1 cellular context compared by ENCODE assay signal in genomic region chr6:34243131-34243771, GRCh38.
A peak's percentile ranks its signal among the peaks of the same experiment; 100 is the strongest.
TF ChIP-seq lines count a peak whose summit lies in the region.

No MANE protein-coding gene starts in this region.

TF ChIP-seq in SK-N-SH, 30 proteins besides CTCF, POLR2A, EP300 and RAD21 (continued from another document):
- TF ChIP-seq PBX3 (IDR thresholded peaks at IDR 0.05) = peak; percentile 28; the same call in 1 of the 2 replicates
- no peak for TF ChIP-seq IRF3 (IDR thresholded peaks at IDR 0.05; ENCODE audit: low read depth, low read length)
- no peak for TF ChIP-seq ZBTB33 (IDR thresholded peaks at IDR 0.05; ENCODE audit: borderline replicate concordance, low read depth)
- peak; percentile 68; the same call in 1 of the 2 replicates for TF ChIP-seq RXRA (IDR thresholded peaks at IDR 0.05; ENCODE audit: borderline replicate concordance, low read depth)
- no peak for TF ChIP-seq EZH2phosphoT487 (IDR thresholded peaks at IDR 0.05; ENCODE audit: borderline replicate concordance, low read depth)
- no peak for TF ChIP-seq ELF1 (IDR thresholded peaks at IDR 0.05)
- peak; percentile 35; the same call in 1 of the 2 replicates for TF ChIP-seq NFIC (IDR thresholded peaks at IDR 0.05; ENCODE audit: borderline replicate concordance)
- TF ChIP-seq NRF1 (IDR thresholded peaks at IDR 0.05; ENCODE audit: low read depth, low read length) = no peak
- TF ChIP-seq, protein P1, sequence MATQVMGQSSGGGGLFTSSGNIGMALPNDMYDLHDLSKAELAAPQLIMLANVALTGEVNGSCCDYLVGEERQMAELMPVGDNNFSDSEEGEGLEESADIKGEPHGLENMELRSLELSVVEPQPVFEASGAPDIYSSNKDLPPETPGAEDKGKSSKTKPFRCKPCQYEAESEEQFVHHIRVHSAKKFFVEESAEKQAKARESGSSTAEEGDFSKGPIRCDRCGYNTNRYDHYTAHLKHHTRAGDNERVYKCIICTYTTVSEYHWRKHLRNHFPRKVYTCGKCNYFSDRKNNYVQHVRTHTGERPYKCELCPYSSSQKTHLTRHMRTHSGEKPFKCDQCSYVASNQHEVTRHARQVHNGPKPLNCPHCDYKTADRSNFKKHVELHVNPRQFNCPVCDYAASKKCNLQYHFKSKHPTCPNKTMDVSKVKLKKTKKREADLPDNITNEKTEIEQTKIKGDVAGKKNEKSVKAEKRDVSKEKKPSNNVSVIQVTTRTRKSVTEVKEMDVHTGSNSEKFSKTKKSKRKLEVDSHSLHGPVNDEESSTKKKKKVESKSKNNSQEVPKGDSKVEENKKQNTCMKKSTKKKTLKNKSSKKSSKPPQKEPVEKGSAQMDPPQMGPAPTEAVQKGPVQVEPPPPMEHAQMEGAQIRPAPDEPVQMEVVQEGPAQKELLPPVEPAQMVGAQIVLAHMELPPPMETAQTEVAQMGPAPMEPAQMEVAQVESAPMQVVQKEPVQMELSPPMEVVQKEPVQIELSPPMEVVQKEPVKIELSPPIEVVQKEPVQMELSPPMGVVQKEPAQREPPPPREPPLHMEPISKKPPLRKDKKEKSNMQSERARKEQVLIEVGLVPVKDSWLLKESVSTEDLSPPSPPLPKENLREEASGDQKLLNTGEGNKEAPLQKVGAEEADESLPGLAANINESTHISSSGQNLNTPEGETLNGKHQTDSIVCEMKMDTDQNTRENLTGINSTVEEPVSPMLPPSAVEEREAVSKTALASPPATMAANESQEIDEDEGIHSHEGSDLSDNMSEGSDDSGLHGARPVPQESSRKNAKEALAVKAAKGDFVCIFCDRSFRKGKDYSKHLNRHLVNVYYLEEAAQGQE (IDR thresholded peaks at IDR 0.05; ENCODE audit: low read depth, low read length) = no peak
- peak; percentile 72 for TF ChIP-seq JUND (IDR thresholded peaks at IDR 0.05)
- no peak for TF ChIP-seq CHD2 (IDR thresholded peaks at IDR 0.05; ENCODE audit: low read length, partially characterized antibody)
- TF ChIP-seq TAF1 (IDR thresholded peaks at IDR 0.05; ENCODE audit: borderline replicate concordance, low read depth, low read length) = no peak
- TF ChIP-seq RCOR1 (IDR thresholded peaks at IDR 0.05; ENCODE audit: low read length) = no peak
- no peak for TF ChIP-seq SIN3A (IDR thresholded peaks at IDR 0.05; ENCODE audit: borderline replicate concordance, low read depth, low read length)
- peak; percentile 57; the same call in 1 of the 2 replicates for TF ChIP-seq TCF12 (IDR thresholded peaks at IDR 0.05)
- no peak for TF ChIP-seq RFX5 (IDR thresholded peaks at IDR 0.05; ENCODE audit: low read length)
- TF ChIP-seq GATA2 (CRISPR knock-in tag; IDR thresholded peaks at IDR 0.05) = no peak
- TF ChIP-seq USF2 (IDR thresholded peaks at IDR 0.05; ENCODE audit: borderline replicate concordance, low read depth, low read length) = no peak
- TF ChIP-seq FOSL2 (IDR thresholded peaks at IDR 0.05; ENCODE audit: borderline replicate concordance, low read depth) = peak; percentile 72
- no peak for TF ChIP-seq MXI1 (IDR thresholded peaks at IDR 0.05; ENCODE audit: low read depth, low read length)
- no peak for TF ChIP-seq POLR2AphosphoS5 (IDR thresholded peaks at IDR 0.05; ENCODE audit: low read depth, low read length)
- no peak for TF ChIP-seq GABPA (IDR thresholded peaks at IDR 0.05; ENCODE audit: low read depth)
- TF ChIP-seq MEF2A (IDR thresholded peaks at IDR 0.05; ENCODE audit: borderline replicate concordance, low read depth) = no peak
